Comparison of ENCODE assay signal across 1 cellular context in the genomic region with DNA sequence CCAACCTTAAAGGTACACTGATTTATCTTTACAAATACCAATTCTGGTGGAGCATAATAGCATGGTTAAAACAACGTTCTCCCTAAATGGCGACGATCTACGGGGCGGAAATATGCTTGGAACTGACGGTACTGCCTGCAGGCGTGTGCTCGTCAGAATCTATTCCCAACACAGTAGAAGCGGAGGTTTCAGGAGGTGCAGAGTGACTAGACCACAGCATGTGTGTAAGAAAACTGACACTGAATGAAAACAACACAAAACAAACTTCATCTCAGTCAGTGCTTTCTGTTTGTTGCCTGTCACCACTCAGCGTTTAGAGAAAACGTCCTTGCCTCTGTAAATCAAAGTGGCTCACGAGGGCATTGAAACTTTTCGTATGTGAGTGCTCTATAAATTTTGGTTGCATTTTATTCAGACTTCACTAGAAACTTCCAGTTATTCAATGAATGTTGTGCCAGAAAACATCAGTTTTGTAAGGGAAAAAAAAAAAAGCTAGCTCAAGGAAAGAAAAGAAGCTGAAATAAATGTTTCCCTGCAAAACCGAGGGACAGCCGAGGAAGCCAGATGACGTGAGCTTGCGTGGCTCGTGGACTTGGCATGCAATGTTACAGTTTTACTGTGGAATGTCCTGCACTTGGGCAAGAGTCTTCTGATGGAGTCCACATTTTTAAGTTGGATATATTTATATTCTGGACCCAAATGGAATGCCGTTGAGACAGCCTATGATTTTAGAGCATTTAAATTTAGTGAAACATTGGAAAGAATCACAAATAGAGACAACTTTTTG.
TF ChIP-seq lines count a peak whose summit lies in the region.

No MANE protein-coding gene starts in this region.

TF ChIP-seq in IMR-90, 13 proteins besides CTCF, POLR2A, EP300 and RAD21:
- TF ChIP-seq CEBPB (IDR thresholded peaks at IDR 0.05; ENCODE audit: low read depth, low read length): peak; percentile 69
